ENCODE assay signal across 26 cellular contexts in genomic region chr5:111183064-111183463, GRCh38.
"Had no signal": no experiment of that assay in that cellular context is flagged by ENCODE, and none has a peak within 500 bp of the region (broad histone marks: within the 10 kb centered on the region; RNA-seq: fewer than 3 reads in every experiment).

No MANE protein-coding gene starts in this region.

- H3K4me1 ChIP-seq: stomach, suprapubic skin, testis, thyroid gland, tibial artery, tibial nerve, transverse colon, upper lobe of left lung, upper lobe of right lung, uterus, vagina had no signal

- H3K9me3 ChIP-seq: stomach, suprapubic skin, testis, thoracic aorta, thyroid gland, tibial artery, tibial nerve, transverse colon, upper lobe of left lung, upper lobe of right lung, uterus, vagina had no signal

- H3K36me3 ChIP-seq: stomach, suprapubic skin, thoracic aorta, thyroid gland, tibial artery, tibial nerve, transverse colon, upper lobe of left lung, upper lobe of right lung, uterus, vagina had no signal

- ATAC-seq: stimulated activated effector memory CD8-positive, alpha-beta T cell treated with anti-CD3 and anti-CD28 coated beads, Interleukin-12 subunit alpha, Interleukin-12 subunit beta, amount 100 ng/mL, for 72 hours; stimulated activated memory B cell treated with anti-CD40 and anti-IgM and Interleukin-4, amounts not matched to agents 10 μg/mL and 1 μg/mL and 100 μg/mL, for 72 hours; stimulated activated naive B cell treated with anti-CD40 and anti-IgM and Interleukin-4, amounts not matched to agents 10 μg/mL and 1 μg/mL and 100 μg/mL, for 72 hours; stimulated activated naive CD8-positive, alpha-beta T cell treated with anti-CD3 and anti-CD28 coated beads, Interleukin-15, amount 100 ng/mL, for 72 hours; stimulated activated naive CD8-positive, alpha-beta T cell treated with anti-CD3 and anti-CD28 coated beads, Interleukin-15, Interleukin-2, amounts not matched to agents 100 U/mL and 50 U/mL, for 24 hours; upper lobe of right lung had no signal

- H3K27me3 ChIP-seq: stomach, suprapubic skin, testis, thyroid gland, tibial artery, tibial nerve, transverse colon, upper lobe of left lung, upper lobe of right lung, uterus, vagina had no signal

- H3K27ac ChIP-seq: stomach, suprapubic skin, testis, thoracic aorta, thyroid gland, tibial artery, tibial nerve, transverse colon, upper lobe of left lung, upper lobe of right lung, uterus, vagina had no signal

- FAIRE-seq: urothelium cell line had no signal

- H3K4me3 ChIP-seq: stomach, suprapubic skin, testis, thoracic aorta, thyroid gland, tibial artery, tibial nerve, transverse colon, upper lobe of left lung, upper lobe of right lung, uterus, vagina had no signal

- DNase-seq: stimulated activated CD4-positive, alpha-beta T cell treated with anti-CD3 and anti-CD28 coated beads, Interleukin-2, amount 100 ng/mL, for 24 hours; stimulated activated CD4-positive, alpha-beta T cell treated with anti-CD3 and anti-CD28 coated beads, Interleukin-2, amount 100 ng/mL, for 48 hours; stimulated activated CD4-positive, alpha-beta T cell treated with anti-CD3 and anti-CD28 coated beads, Interleukin-4, amount 100 ng/mL, for 1 hour; stimulated activated CD4-positive, alpha-beta T cell treated with anti-CD3 and anti-CD28 coated beads, Interleukin-4, amount 100 ng/mL, for 4 hours; stimulated activated CD8-positive, alpha-beta memory T cell treated with anti-CD3 and anti-CD28 coated beads, Interleukin-4, amount 100 ng/mL, for 48 hours; stimulated activated naive B cell treated with anti-CD40 and anti-IgM and Interleukin-4, amounts not matched to agents 10 μg/mL and 1 μg/mL and 100 μg/mL, for 72 hours; stimulated activated naive CD4-positive, alpha-beta T cell; stimulated activated naive CD8-positive, alpha-beta T cell treated with anti-CD3 and anti-CD28 coated beads, Interleukin-15, amount 100 ng/mL, for 72 hours; stimulated activated naive CD8-positive, alpha-beta T cell treated with anti-CD3 and anti-CD28 coated beads, Interleukin-15, Interleukin-2, amounts not matched to agents 100 U/mL and 50 U/mL, for 24 hours; stomach; substantia nigra; testis; thyroid gland; tibial artery; transverse colon; trophoblast cell; upper lobe of left lung; upper lobe of right lung; uterus had no signal
